In the genomic region with DNA sequence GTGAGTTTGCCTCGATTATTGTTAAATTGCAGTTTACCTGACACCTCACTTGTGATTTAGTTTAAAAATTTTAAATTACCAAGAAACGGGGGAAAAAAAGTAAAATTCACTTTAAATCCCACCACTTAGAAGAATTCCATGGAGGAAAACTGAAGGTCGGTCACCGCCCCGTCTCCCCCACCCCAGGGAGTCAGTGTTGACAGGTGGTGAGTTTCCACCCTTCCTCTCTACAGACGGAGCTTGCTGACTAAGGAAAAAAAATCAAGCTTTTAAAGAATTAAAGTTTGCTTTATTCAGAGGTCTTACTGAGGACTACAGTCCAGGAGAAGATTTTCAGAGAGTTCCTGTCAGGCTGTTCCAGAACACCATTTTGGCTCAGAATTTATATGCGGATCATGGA, we compare ENCODE assay signal across 2 cellular contexts.
TF ChIP-seq lines count a peak whose summit lies in the region.

No MANE protein-coding gene starts in this region.

TF ChIP-seq in GM23338, 12 proteins besides CTCF, POLR2A, EP300 and RAD21:
- TF ChIP-seq, protein P1, sequence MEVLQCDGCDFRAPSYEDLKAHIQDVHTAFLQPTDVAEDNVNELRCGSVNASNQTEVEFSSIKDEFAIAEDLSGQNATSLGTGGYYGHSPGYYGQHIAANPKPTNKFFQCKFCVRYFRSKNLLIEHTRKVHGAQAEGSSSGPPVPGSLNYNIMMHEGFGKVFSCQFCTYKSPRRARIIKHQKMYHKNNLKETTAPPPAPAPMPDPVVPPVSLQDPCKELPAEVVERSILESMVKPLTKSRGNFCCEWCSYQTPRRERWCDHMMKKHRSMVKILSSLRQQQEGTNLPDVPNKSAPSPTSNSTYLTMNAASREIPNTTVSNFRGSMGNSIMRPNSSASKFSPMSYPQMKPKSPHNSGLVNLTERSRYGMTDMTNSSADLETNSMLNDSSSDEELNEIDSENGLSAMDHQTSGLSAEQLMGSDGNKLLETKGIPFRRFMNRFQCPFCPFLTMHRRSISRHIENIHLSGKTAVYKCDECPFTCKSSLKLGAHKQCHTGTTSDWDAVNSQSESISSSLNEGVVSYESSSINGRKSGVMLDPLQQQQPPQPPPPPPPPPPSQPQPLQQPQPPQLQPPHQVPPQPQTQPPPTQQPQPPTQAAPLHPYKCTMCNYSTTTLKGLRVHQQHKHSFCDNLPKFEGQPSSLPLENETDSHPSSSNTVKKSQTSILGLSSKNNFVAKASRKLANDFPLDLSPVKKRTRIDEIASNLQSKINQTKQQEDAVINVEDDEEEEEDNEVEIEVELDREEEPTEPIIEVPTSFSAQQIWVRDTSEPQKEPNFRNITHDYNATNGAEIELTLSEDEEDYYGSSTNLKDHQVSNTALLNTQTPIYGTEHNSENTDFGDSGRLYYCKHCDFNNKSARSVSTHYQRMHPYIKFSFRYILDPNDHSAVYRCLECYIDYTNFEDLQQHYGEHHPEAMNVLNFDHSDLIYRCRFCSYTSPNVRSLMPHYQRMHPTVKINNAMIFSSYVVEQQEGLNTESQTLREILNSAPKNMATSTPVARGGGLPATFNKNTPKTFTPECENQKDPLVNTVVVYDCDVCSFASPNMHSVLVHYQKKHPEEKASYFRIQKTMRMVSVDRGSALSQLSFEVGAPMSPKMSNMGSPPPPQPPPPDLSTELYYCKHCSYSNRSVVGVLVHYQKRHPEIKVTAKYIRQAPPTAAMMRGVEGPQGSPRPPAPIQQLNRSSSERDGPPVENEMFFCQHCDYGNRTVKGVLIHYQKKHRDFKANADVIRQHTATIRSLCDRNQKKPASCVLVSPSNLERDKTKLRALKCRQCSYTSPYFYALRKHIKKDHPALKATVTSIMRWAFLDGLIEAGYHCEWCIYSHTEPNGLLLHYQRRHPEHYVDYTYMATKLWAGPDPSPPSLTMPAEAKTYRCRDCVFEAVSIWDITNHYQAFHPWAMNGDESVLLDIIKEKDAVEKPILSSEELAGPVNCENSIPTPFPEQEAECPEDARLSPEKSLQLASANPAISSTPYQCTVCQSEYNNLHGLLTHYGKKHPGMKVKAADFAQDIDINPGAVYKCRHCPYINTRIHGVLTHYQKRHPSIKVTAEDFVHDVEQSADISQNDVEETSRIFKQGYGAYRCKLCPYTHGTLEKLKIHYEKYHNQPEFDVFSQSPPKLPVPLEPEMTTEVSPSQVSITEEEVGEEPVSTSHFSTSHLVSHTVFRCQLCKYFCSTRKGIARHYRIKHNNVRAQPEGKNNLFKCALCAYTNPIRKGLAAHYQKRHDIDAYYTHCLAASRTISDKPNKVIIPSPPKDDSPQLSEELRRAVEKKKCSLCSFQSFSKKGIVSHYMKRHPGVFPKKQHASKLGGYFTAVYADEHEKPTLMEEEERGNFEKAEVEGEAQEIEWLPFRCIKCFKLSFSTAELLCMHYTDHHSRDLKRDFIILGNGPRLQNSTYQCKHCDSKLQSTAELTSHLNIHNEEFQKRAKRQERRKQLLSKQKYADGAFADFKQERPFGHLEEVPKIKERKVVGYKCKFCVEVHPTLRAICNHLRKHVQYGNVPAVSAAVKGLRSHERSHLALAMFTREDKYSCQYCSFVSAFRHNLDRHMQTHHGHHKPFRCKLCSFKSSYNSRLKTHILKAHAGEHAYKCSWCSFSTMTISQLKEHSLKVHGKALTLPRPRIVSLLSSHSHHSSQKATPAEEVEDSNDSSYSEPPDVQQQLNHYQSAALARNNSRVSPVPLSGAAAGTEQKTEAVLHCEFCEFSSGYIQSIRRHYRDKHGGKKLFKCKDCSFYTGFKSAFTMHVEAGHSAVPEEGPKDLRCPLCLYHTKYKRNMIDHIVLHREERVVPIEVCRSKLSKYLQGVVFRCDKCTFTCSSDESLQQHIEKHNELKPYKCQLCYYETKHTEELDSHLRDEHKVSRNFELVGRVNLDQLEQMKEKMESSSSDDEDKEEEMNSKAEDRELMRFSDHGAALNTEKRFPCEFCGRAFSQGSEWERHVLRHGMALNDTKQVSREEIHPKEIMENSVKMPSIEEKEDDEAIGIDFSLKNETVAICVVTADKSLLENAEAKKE (CRISPR knock-in tag; IDR thresholded peaks at IDR 0.05): no peak
- no peak for TF ChIP-seq EZH2 (IDR thresholded peaks at IDR 0.05; ENCODE audit: low read depth, unreplicated experiment)
- no peak for TF ChIP-seq STAT1 (IDR thresholded peaks at IDR 0.05; ENCODE audit: unreplicated experiment)
- TF ChIP-seq ZNF114 (CRISPR knock-in tag; IDR thresholded peaks at IDR 0.05): no peak
- no peak for TF ChIP-seq EZH2phosphoT487 (IDR thresholded peaks at IDR 0.05; ENCODE audit: unreplicated experiment)
- no peak for TF ChIP-seq NANOG (IDR thresholded peaks at IDR 0.05; ENCODE audit: borderline replicate concordance)
- no peak for TF ChIP-seq CREB1 (CRISPR knock-in tag; IDR thresholded peaks at IDR 0.05; ENCODE audit: low read depth)
- TF ChIP-seq, protein P2, sequence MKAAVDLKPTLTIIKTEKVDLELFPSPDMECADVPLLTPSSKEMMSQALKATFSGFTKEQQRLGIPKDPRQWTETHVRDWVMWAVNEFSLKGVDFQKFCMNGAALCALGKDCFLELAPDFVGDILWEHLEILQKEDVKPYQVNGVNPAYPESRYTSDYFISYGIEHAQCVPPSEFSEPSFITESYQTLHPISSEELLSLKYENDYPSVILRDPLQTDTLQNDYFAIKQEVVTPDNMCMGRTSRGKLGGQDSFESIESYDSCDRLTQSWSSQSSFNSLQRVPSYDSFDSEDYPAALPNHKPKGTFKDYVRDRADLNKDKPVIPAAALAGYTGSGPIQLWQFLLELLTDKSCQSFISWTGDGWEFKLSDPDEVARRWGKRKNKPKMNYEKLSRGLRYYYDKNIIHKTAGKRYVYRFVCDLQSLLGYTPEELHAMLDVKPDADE (IDR thresholded peaks at IDR 0.05): no peak

TF ChIP-seq in liver, 16 proteins besides CTCF, POLR2A, EP300 and RAD21 (continued from another document):
- TF ChIP-seq, protein P3, sequence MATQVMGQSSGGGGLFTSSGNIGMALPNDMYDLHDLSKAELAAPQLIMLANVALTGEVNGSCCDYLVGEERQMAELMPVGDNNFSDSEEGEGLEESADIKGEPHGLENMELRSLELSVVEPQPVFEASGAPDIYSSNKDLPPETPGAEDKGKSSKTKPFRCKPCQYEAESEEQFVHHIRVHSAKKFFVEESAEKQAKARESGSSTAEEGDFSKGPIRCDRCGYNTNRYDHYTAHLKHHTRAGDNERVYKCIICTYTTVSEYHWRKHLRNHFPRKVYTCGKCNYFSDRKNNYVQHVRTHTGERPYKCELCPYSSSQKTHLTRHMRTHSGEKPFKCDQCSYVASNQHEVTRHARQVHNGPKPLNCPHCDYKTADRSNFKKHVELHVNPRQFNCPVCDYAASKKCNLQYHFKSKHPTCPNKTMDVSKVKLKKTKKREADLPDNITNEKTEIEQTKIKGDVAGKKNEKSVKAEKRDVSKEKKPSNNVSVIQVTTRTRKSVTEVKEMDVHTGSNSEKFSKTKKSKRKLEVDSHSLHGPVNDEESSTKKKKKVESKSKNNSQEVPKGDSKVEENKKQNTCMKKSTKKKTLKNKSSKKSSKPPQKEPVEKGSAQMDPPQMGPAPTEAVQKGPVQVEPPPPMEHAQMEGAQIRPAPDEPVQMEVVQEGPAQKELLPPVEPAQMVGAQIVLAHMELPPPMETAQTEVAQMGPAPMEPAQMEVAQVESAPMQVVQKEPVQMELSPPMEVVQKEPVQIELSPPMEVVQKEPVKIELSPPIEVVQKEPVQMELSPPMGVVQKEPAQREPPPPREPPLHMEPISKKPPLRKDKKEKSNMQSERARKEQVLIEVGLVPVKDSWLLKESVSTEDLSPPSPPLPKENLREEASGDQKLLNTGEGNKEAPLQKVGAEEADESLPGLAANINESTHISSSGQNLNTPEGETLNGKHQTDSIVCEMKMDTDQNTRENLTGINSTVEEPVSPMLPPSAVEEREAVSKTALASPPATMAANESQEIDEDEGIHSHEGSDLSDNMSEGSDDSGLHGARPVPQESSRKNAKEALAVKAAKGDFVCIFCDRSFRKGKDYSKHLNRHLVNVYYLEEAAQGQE (IDR thresholded peaks at IDR 0.05): no peak
- TF ChIP-seq HNF4G (IDR thresholded peaks at IDR 0.05) (no peak), FOXA1 (IDR thresholded peaks at IDR 0.05) (no peak)
- TF ChIP-seq, protein P4, sequence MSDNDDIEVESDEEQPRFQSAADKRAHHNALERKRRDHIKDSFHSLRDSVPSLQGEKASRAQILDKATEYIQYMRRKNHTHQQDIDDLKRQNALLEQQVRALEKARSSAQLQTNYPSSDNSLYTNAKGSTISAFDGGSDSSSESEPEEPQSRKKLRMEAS (IDR thresholded peaks at IDR 0.05): no peak
